ENCODE assay signal across 1 cellular context in genomic region chr9:38352716-38353334, GRCh38.
TF ChIP-seq lines count a peak whose summit lies in the region.

No MANE protein-coding gene starts in this region.

TF ChIP-seq in GM12878, 131 proteins besides CTCF, POLR2A, EP300 and RAD21 (continued from another document):
- TF ChIP-seq, protein P1, sequence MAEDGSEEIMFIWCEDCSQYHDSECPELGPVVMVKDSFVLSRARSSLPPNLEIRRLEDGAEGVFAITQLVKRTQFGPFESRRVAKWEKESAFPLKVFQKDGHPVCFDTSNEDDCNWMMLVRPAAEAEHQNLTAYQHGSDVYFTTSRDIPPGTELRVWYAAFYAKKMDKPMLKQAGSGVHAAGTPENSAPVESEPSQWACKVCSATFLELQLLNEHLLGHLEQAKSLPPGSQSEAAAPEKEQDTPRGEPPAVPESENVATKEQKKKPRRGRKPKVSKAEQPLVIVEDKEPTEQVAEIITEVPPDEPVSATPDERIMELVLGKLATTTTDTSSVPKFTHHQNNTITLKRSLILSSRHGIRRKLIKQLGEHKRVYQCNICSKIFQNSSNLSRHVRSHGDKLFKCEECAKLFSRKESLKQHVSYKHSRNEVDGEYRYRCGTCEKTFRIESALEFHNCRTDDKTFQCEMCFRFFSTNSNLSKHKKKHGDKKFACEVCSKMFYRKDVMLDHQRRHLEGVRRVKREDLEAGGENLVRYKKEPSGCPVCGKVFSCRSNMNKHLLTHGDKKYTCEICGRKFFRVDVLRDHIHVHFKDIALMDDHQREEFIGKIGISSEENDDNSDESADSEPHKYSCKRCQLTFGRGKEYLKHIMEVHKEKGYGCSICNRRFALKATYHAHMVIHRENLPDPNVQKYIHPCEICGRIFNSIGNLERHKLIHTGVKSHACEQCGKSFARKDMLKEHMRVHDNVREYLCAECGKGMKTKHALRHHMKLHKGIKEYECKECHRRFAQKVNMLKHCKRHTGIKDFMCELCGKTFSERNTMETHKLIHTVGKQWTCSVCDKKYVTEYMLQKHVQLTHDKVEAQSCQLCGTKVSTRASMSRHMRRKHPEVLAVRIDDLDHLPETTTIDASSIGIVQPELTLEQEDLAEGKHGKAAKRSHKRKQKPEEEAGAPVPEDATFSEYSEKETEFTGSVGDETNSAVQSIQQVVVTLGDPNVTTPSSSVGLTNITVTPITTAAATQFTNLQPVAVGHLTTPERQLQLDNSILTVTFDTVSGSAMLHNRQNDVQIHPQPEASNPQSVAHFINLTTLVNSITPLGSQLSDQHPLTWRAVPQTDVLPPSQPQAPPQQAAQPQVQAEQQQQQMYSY (CRISPR knock-in tag; IDR thresholded peaks at IDR 0.05): no peak
- TF ChIP-seq RAD51 (IDR thresholded peaks at IDR 0.05) (no peak), E4F1 (IDR thresholded peaks at IDR 0.05; ENCODE audit: borderline replicate concordance, partially characterized antibody) (no peak)
